In the genomic region with DNA sequence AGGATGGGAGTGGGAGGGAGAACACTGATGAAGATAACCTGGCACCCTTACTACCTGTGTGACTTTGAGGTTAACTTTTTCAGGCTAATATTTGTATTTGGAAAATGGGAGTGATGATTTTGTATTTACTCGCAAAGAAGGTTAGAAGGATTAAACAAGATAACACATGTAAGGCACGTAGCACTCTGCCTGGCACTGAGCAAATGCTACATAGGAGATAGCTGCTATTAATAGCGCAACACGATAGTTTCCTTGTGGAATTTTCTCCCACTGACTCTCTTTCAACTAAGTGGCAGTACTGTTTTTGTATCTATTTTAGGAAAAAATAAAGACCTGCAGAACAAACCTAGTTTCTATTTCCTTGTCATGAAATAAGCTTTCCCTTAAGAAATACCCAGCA, we compare ENCODE assay signal across 22 cellular contexts. TPM values are rescaled to one million over a fixed set of nuclear protein-coding genes. Genes with fewer than 3 reads are reported as not detected.
DNase-seq lines count a peak whose midpoint lies in the region; ATAC-seq, FAIRE-seq and TF ChIP-seq lines count a peak whose summit lies in the region.
"Had no signal": no experiment of that assay in that cellular context is flagged by ENCODE, and none has a peak within 500 bp of the region (broad histone marks: within the 10 kb centered on the region; RNA-seq: fewer than 3 reads in every experiment).

No MANE protein-coding gene starts in this region.

- no peaks in the 10 kb centered on the region for H3K4me1 Mint-ChIP-seq in CD8-positive, alpha-beta memory T cell
- H3K4me1 Mint-ChIP-seq: CD4-positive, alpha-beta memory T cell had no signal

- DNase-seq in heart left ventricle (no peak), cardiac septum (ENCODE audit: low spot score) (no peak), K562 (ENCODE audit: extremely low read depth in 1 of 4, low spot score in 3 of 4) (no peak), pancreas (no peak), testis (peak; percentile 54), KBM-7 (no peak)
- DNase-seq in CD8-positive, alpha-beta memory T cell = no peak
- DNase-seq: C1 segment of cervical spinal cord; Caco-2; CD4-positive, alpha-beta memory T cell; DMS79; EL; GDM1; GM23248; H9 had no signal

- H3K27ac ChIP-seq in heart left ventricle = no peak overlapping the region
- peak overlapping the region; percentile 50; the same call in 1 of the 3 replicates for H3K27ac ChIP-seq in K562 (ENCODE audit: extremely low read depth, low read depth, low read length)
- no peak overlapping the region for H3K27ac ChIP-seq in pancreas
- peak overlapping the region in 1 of 2 donors; percentile 39 for H3K27ac ChIP-seq in testis
- H3K27ac ChIP-seq in CD8-positive, alpha-beta memory T cell (ENCODE audit: low read depth, low read length) = no peak overlapping the region
- H3K27ac ChIP-seq: GM23248 had no signal

- TF ChIP-seq CTCF in heart left ventricle (IDR thresholded peaks at IDR 0.05) (no peak), K562 (IDR thresholded peaks at IDR 0.05 in 2 of 3, conservative IDR thresholded peaks at IDR 0.05 in 1 of 3; ENCODE audit: insufficient read depth in 2 of 3, low read depth in 1 of 3, low read length in 3 of 3) (no peak), pancreas (IDR thresholded peaks at IDR 0.05) (no peak), testis (IDR thresholded peaks at IDR 0.05) (no peak)

- no peak overlapping the region for H3K4me3 Mint-ChIP-seq in CD8-positive, alpha-beta memory T cell
- H3K4me3 Mint-ChIP-seq: CD4-positive, alpha-beta memory T cell; H9 had no signal

- no peak overlapping the region for H3K4me3 ChIP-seq in heart left ventricle
- H3K4me3 ChIP-seq in K562 = no peak overlapping the region
- H3K4me3 ChIP-seq in pancreas = no peak overlapping the region
- no peak overlapping the region for H3K4me3 ChIP-seq in testis
- H3K4me3 ChIP-seq in CD8-positive, alpha-beta memory T cell (ENCODE audit: low read length) = no peak overlapping the region
- H3K4me3 ChIP-seq: GM12878, GM23248 had no signal

- H3K4me1 ChIP-seq in heart left ventricle (peaks cover 0 to 15% (median 0%) of the 10 kb centered on the region in 12 donors), K562 (replicated peaks in 1 of 2; ENCODE audit: control insufficient read depth in 2 of 2, insufficient read depth in 2 of 2, low read length in 2 of 2) (no peaks in the 10 kb centered on the region; a peak in 2 of 5 replicates), pancreas (peaks cover 12 to 23% (median 19%) of the 10 kb centered on the region in 3 donors), testis (peaks cover 21% of the 10 kb centered on the region)
- H3K4me1 ChIP-seq in CD8-positive, alpha-beta memory T cell (ENCODE audit: insufficient read depth, low read length) = no peaks in the 10 kb centered on the region

- no peak overlapping the region for H3K4me2 ChIP-seq in K562 (ENCODE audit: insufficient read depth, low read length)

- ATAC-seq in heart left ventricle (peak in 3 of 4 donors; percentile 54 to 62 (median 59)), K562 (no peak), pancreas (peak in 3 of 4 donors; percentile 28 to 49 (median 37)), HG02973 (IDR thresholded peaks at IDR 0.05; ENCODE audit: unreplicated experiment) (no peak)
- ATAC-seq: GM12878, HCT116 had no signal

- no peaks in the 10 kb centered on the region for H4K20me1 ChIP-seq in K562 (replicated peaks; ENCODE audit: control insufficient read depth, insufficient read depth, low read length)

- H3K27me3 ChIP-seq in heart left ventricle (no peaks in the 10 kb centered on the region), K562 (ENCODE audit: control insufficient read depth in 2 of 2, insufficient read depth in 2 of 2, low read length in 2 of 2) (no peaks in the 10 kb centered on the region), pancreas (no peaks in the 10 kb centered on the region), testis (no peaks in the 10 kb centered on the region)
- no peaks in the 10 kb centered on the region for H3K27me3 ChIP-seq in CD8-positive, alpha-beta memory T cell (ENCODE audit: insufficient read depth, low read length, poor library complexity, severe bottlenecking)

- no peaks in the 10 kb centered on the region for H3K9me1 ChIP-seq in K562 (ENCODE audit: control insufficient read depth, insufficient read depth, low read length)

- CTCF ChIA-PET in K562 (lab: Yijun Ruan, JAX; ENCODE audit: low intra/inter-chr PET ratio) = no interaction called here
- CTCF ChIA-PET in CD8-positive, alpha-beta memory T cell (lab: Charles Lee) = no interaction called here

- TF ChIP-seq EP300 in K562 (IDR thresholded peaks at IDR 0.05; ENCODE audit: low read length) = no peak

- H3K27me3 Mint-ChIP-seq in CD8-positive, alpha-beta memory T cell = no peaks in the 10 kb centered on the region

- POLR2A ChIA-PET in K562 (lab: Yijun Ruan, JAX) = no interaction called here
- POLR2A ChIA-PET in CD8-positive, alpha-beta memory T cell (lab: Charles Lee) = no interaction called here

- in situ Hi-C loops in K562 (cut with MboI) = no loop called here
- in situ Hi-C loops in KBM-7 (cut with MboI; ENCODE audit: low pct_unique_long_range_greater_than_20kb, low sequenced_read_pairs) = no loop called here

- TF ChIP-seq POLR2A in heart left ventricle (IDR thresholded peaks at IDR 0.05) = no peak
- TF ChIP-seq POLR2A in K562 (conservative IDR thresholded peaks at IDR 0.05) = no peak
- TF ChIP-seq POLR2A in testis (IDR thresholded peaks at IDR 0.05) = no peak

- TF ChIP-seq RAD21 in K562 (CRISPR knock-in tag; conservative IDR thresholded peaks at IDR 0.05 in 1 of 2, IDR thresholded peaks at IDR 0.05 in 1 of 2) = no peak

- no peaks in the 10 kb centered on the region for H3K36me3 Mint-ChIP-seq in CD8-positive, alpha-beta memory T cell
- H3K36me3 Mint-ChIP-seq: CD4-positive, alpha-beta memory T cell had no signal

- no peak for FAIRE-seq in K562 (lab: Jason Lieb, UNC)
- FAIRE-seq in pancreas (lab: Jason Lieb, UNC) = no peak
- FAIRE-seq: GM12878, GM19239, H1 had no signal

- 0 out of 3 replicates have a peak, but pooled peaks cover 5% of the 10 kb centered on the region for H3K79me2 ChIP-seq in K562 (ENCODE audit: control insufficient read depth, insufficient read depth, low read length)

- 50 to 57% (median 54%) methylated on average over 4 of the region's 4 CpGs for WGBS in heart left ventricle, 4 donors
- WGBS in K562 (ENCODE audit: insufficient coverage, low coverage, missing lambda C conversion rate) = 23% methylated on average over 4 of the region's 4 CpGs
- 29 to 31% methylated on average over 4 of the region's 4 CpGs for WGBS in pancreas, 2 donors
- WGBS in testis, 2 donors = 34 to 43% methylated on average over 4 of the region's 4 CpGs

- H3K9me3 Mint-ChIP-seq in CD8-positive, alpha-beta memory T cell = no peaks in the 10 kb centered on the region
- H3K9me3 Mint-ChIP-seq: CD4-positive, alpha-beta memory T cell; H9 had no signal

- no peak overlapping the region for H3K9ac ChIP-seq in K562 (ENCODE audit: insufficient read depth in 1 of 2, low read depth in 2 of 2, low read length in 2 of 2)
- H3K9ac ChIP-seq: GM23248 had no signal

- H3K36me3 ChIP-seq in heart left ventricle = no peaks in the 10 kb centered on the region
- H3K36me3 ChIP-seq in K562 (ENCODE audit: control insufficient read depth, insufficient read depth, low read length) = peaks cover 6% of the 10 kb centered on the region; the same call in 1 of the 3 replicates
- no peaks in the 10 kb centered on the region for H3K36me3 ChIP-seq in pancreas
- no peaks in the 10 kb centered on the region for H3K36me3 ChIP-seq in testis (ENCODE audit: low read depth, missing control alignments)
- no peaks in the 10 kb centered on the region for H3K36me3 ChIP-seq in CD8-positive, alpha-beta memory T cell (ENCODE audit: insufficient read depth, low read length)

- H3K9me3 ChIP-seq in heart left ventricle = no peaks in the 10 kb centered on the region
- H3K9me3 ChIP-seq in K562 (replicated peaks; ENCODE audit: control insufficient read depth, insufficient read depth, low read depth, low read length) = no peaks in the 10 kb centered on the region
- no peaks in the 10 kb centered on the region for H3K9me3 ChIP-seq in pancreas
- no peaks in the 10 kb centered on the region for H3K9me3 ChIP-seq in testis
- no peaks in the 10 kb centered on the region for H3K9me3 ChIP-seq in CD8-positive, alpha-beta memory T cell (ENCODE audit: low read length)
- H3K9me3 ChIP-seq: Caco-2 had no signal

- no peak overlapping the region for H2AFZ ChIP-seq in K562 (ENCODE audit: low read depth, low read length)
- H2AFZ ChIP-seq: GM23248 had no signal

- BruUV-seq in K562 (replicated peaks; lab: Mats Ljungman, UMichigan) = no TSS peak

- intact Hi-C loops in heart left ventricle (cut with DNase I) = no loop called here
- intact Hi-C loops in cardiac septum (cut with DNase I) = no loop called here
- intact Hi-C loops in K562 (cut with micrococcal nuclease) = no loop called here
- intact Hi-C loops in pancreas (cut with DNase I) = no loop called here
- intact Hi-C loops in testis (cut with DNase I; ENCODE audit: low total_unique reads) = no loop called here

- no peak overlapping the region for H3K27ac Mint-ChIP-seq in CD8-positive, alpha-beta memory T cell
- H3K27ac Mint-ChIP-seq: CD4-positive, alpha-beta memory T cell; H9 had no signal

RNA-seq across cellular contexts. Expression of a gene that starts 15.4 kb away (rescaled TPM):
- under 1 TPM in 1 of 9 donors, not detected in 8; 0.34 TPM for total RNA-seq in heart left ventricle
- polyA plus RNA-seq in heart left ventricle = under 1 TPM in 1 of 2 donors, not detected in 1; 0.04 TPM
- total RNA-seq in cardiac septum = not detected
- total RNA-seq in K562 (2011; cell fraction: chromatin; rRNA removed; ENCODE audit: low replicate concordance) = 0.33 TPM in 1 of 2 replicates, not detected in the other
- not detected in 2 replicates for total RNA-seq in K562 (2011; cell fraction: nucleolus; rRNA removed)
- 0.23 TPM in 1 of 2 replicates, not detected in the other for total RNA-seq in K562 (2011; cell fraction: nucleoplasm; rRNA removed)
- 0.04 TPM in 1 of 2 replicates, not detected in the other for total RNA-seq in K562 (2014; rRNA removed)
- total RNA-seq in K562 (2014; rRNA removed; fragmentation: Illumina TruSeq; extraction: Trizol) = 0.06 and 0.07 TPM in 2 replicates
- not detected in 2 replicates for total RNA-seq in K562 (2015; rRNA removed; fragmentation: Illumina TruSeq; extraction: Trizol)
- total RNA-seq in K562 (2021) = 0.04 TPM in 1 of 2 replicates, not detected in the other
- polyA plus RNA-seq in K562 (2011; rRNA removed) = not detected in 2 replicates
- not detected in 2 replicates for polyA plus RNA-seq in K562 (2011; cell fraction: cytosol; rRNA removed)
- polyA plus RNA-seq in K562 (2011; cell fraction: nucleus; rRNA removed) = not detected in 2 replicates
- polyA plus RNA-seq in K562 (2012) = 0.61 and 1.3 TPM in 2 replicates
- polyA plus RNA-seq in K562 (2014; fragmentation: Illumina TruSeq; extraction: Trizol) = not detected in 2 replicates
- polyA plus RNA-seq in K562 (2014; fragmentation: Nextera tagmentation; extraction: Ambion mirVana) = under 1 TPM; 0.28 to 0.75 TPM
- polyA plus RNA-seq in K562 (2014; rRNA removed) = 0.01 TPM in 1 of 2 replicates, not detected in the other
- not detected in 2 replicates for polyA minus RNA-seq in K562 (2011; rRNA and poly(A)+ RNA removed)
- polyA minus RNA-seq in K562 (2011; cell fraction: cytosol; rRNA and poly(A)+ RNA removed) = not detected in 2 replicates
- not detected in 2 replicates for polyA minus RNA-seq in K562 (2011; cell fraction: nucleus; rRNA and poly(A)+ RNA removed)
- 10 to 100 TPM; 22.9 to 47.6 (median 28.4) TPM for total RNA-seq in pancreas
- 10 to 100 TPM; 20.5 to 65.2 TPM for polyA plus RNA-seq in pancreas
- total RNA-seq in testis = 1 to 10 TPM; 2.0 to 2.2 TPM
- polyA plus RNA-seq in testis (ENCODE audit: insufficient read depth, low read depth, low replicate concordance) = 3.7 TPM
- not detected for total RNA-seq in CD8-positive, alpha-beta memory T cell
- not detected for polyA plus RNA-seq in CD8-positive, alpha-beta memory T cell
- total RNA-seq: A673; CD4-positive, alpha-beta memory T cell; GM12878; GM23248; H1; H9 had no signal
- polyA plus RNA-seq: BJ; CD4-positive, alpha-beta memory T cell; GM23248; H1 had no signal

Comparison
In these comparisons a context has a peak if more than half of its experiments do, and no peak if none do; other contexts are left out.
1. ATAC-seq: peak in heart left ventricle (3 of 4) and pancreas (3 of 4); none in K562 (single experiment) and HG02973 (single experiment).
2. RNA of a gene that starts 15.4 kb away (total RNA-seq): 22.9 to 47.6 TPM in pancreas; 2.0 to 2.2 TPM in testis, 0.04 to 0.33 TPM in K562, not detected in cardiac septum (single experiment), 0.34 TPM in heart left ventricle and not detected in CD8-positive, alpha-beta memory T cell; every median in the first group is over 4 times any median in the second.